ENCODE assay signal across 6 cellular contexts in genomic region chr5:177304392-177305119, GRCh38. TPM values are rescaled to one million over a fixed set of nuclear protein-coding genes. Genes with fewer than 3 reads are reported as not detected.
DNase-seq lines count a peak whose midpoint lies in the region; ATAC-seq, FAIRE-seq and TF ChIP-seq lines count a peak whose summit lies in the region.

No MANE protein-coding gene starts in this region.

- no peak for ATAC-seq in pancreas
- ATAC-seq in GM21360 (IDR thresholded peaks at IDR 0.05; ENCODE audit: unreplicated experiment) = no peak
- ATAC-seq in GM18505 (IDR thresholded peaks at IDR 0.05; ENCODE audit: unreplicated experiment) = no peak

- no peaks in the 10 kb centered on the region for H3K27me3 ChIP-seq in brain microvascular endothelial cell (replicated peaks)
- H3K27me3 ChIP-seq in pancreas = no peaks in the 10 kb centered on the region

- peak overlapping the region; percentile 87 for H3K27ac Mint-ChIP-seq in T-helper 1 cell treated with Interleukin-12 subunit alpha and Interleukin-12 subunit beta and Interleukin-4 antibody, amounts not matched to agents 30 μg/mL and 1 μg/mL, for 36 hours

- H3K9me3 Mint-ChIP-seq in T-helper 1 cell treated with Interleukin-12 subunit alpha and Interleukin-12 subunit beta and Interleukin-4 antibody, amounts not matched to agents 30 μg/mL and 1 μg/mL, for 36 hours = no peaks in the 10 kb centered on the region

- peaks cover 45% of the 10 kb centered on the region for H3K36me3 Mint-ChIP-seq in T-helper 1 cell treated with Interleukin-12 subunit alpha and Interleukin-12 subunit beta and Interleukin-4 antibody, amounts not matched to agents 30 μg/mL and 1 μg/mL, for 36 hours (ENCODE audit: low read depth)

- H3K27me3 Mint-ChIP-seq in T-helper 1 cell treated with Interleukin-12 subunit alpha and Interleukin-12 subunit beta and Interleukin-4 antibody, amounts not matched to agents 30 μg/mL and 1 μg/mL, for 36 hours (ENCODE audit: low read depth) = no peaks in the 10 kb centered on the region

- H3K4me1 ChIP-seq in pancreas = peaks cover 30 to 54% (median 38%) of the 10 kb centered on the region in 3 donors

- peak overlapping the region; percentile 92 for H3K4me3 Mint-ChIP-seq in T-helper 1 cell treated with Interleukin-12 subunit alpha and Interleukin-12 subunit beta and Interleukin-4 antibody, amounts not matched to agents 30 μg/mL and 1 μg/mL, for 36 hours

- H3K4me3 ChIP-seq in brain microvascular endothelial cell (ENCODE audit: low read depth, low read length) (peak overlapping the region; percentile 97), pancreas (peak overlapping the region; percentile 69 to 91 (median 79))

- no peak for FAIRE-seq in pancreas (lab: Jason Lieb, UNC)

- TF ChIP-seq CTCF in brain microvascular endothelial cell (IDR thresholded peaks at IDR 0.05; ENCODE audit: low read depth, low read length, missing control alignments) (no peak), pancreas (IDR thresholded peaks at IDR 0.05) (no peak)

- intact Hi-C loops in pancreas (cut with DNase I) = loop anchor here in 1 of 3 donors (10.0 kb wide), 1 partner anchor 190 kb away; no protein-coding TSS in a partner anchor

- in situ Hi-C loops in brain microvascular endothelial cell (cut with HindIII; ENCODE audit: low pct_ligation_motif_present, low sequenced_read_pairs) = loop anchor here (25.0 kb wide), 1 partner anchor 133 kb away; the partner anchor contains the start of genes GRK6 and PRR7

- peaks cover 62% of the 10 kb centered on the region for H3K4me1 Mint-ChIP-seq in T-helper 1 cell treated with Interleukin-12 subunit alpha and Interleukin-12 subunit beta and Interleukin-4 antibody, amounts not matched to agents 30 μg/mL and 1 μg/mL, for 36 hours (ENCODE audit: low read depth)

- H3K27ac ChIP-seq in brain microvascular endothelial cell (peak overlapping the region; percentile 78), pancreas (peak overlapping the region; percentile 85 to 89 (median 86))

- H3K9me3 ChIP-seq in pancreas = no peaks in the 10 kb centered on the region

- no peak for TF ChIP-seq POLR2A in GM18505 (IDR thresholded peaks at IDR 0.05; ENCODE audit: borderline replicate concordance, extremely low read depth, insufficient read depth, insufficient read length)

- H3K36me3 ChIP-seq in brain microvascular endothelial cell (replicated peaks) = peaks cover 29% of the 10 kb centered on the region
- H3K36me3 ChIP-seq in pancreas = peaks cover 0 to 12% (median 7%) of the 10 kb centered on the region in 3 donors

- 11 to 13% methylated on average over 18 to 19 of the region's 19 CpGs for WGBS in pancreas, 2 donors

- no peak for DNase-seq in T-helper 1 cell
- no peak for DNase-seq in brain microvascular endothelial cell
- no peak for DNase-seq in pancreas

RNA-seq across cellular contexts. Expression of gene PRELID1, which starts 1.0 kb away (rescaled TPM):
- 100 to 1,000 TPM in 4 of 6 donors, 10 to 100 TPM in 2; 77.8 to 153 (median 127) TPM for total RNA-seq in pancreas
- polyA plus RNA-seq in pancreas = 100 to 1,000 TPM in 1 of 2 donors, 10 to 100 TPM in 1; 98.6 to 134 TPM

RNA-seq across cellular contexts. Expression of gene RAB24, which starts 1.0 kb away (rescaled TPM):
- 10 to 100 TPM; 34.5 to 43.1 (median 37.7) TPM for total RNA-seq in pancreas
- 100 to 1,000 TPM; 125 to 160 TPM for polyA plus RNA-seq in pancreas

RNA-seq across cellular contexts. Expression of gene MXD3, which starts 7.1 kb away (rescaled TPM):
- total RNA-seq in pancreas = 1 to 10 TPM; 3.0 to 7.1 (median 5.4) TPM
- polyA plus RNA-seq in pancreas = 10 to 100 TPM; 34.2 to 55.0 TPM

RNA-seq across cellular contexts. Expression of gene LMAN2, which starts 46.9 kb away (rescaled TPM):
- total RNA-seq in pancreas = 100 to 1,000 TPM in 2 of 6 donors, 10 to 100 TPM in 4; 71.1 to 128 (median 92.6) TPM
- polyA plus RNA-seq in pancreas = 100 to 1,000 TPM in 1 of 2 donors, 10 to 100 TPM in 1; 80.7 to 110 TPM

RNA-seq across cellular contexts. Expression of gene RGS14, which starts 53.2 kb away (rescaled TPM):
- total RNA-seq in pancreas = 10 to 100 TPM in 4 of 6 donors, 1 to 10 TPM in 2; 7.0 to 15.7 (median 11.3) TPM
- 10 to 100 TPM; 24.7 to 30.9 TPM for polyA plus RNA-seq in pancreas
